ENCODE assay signal across 25 cellular contexts in genomic region chr9:89808801-89809200, GRCh38.
DNase-seq lines count a peak whose midpoint lies in the region; ATAC-seq, FAIRE-seq and TF ChIP-seq lines count a peak whose summit lies in the region.
"Had no signal": no experiment of that assay in that cellular context is flagged by ENCODE, and none has a peak within 500 bp of the region (broad histone marks: within the 10 kb centered on the region; RNA-seq: fewer than 3 reads in every experiment).

No MANE protein-coding gene starts in this region.

- H3K4me2 ChIP-seq in GM12878 (ENCODE audit: control insufficient read depth, insufficient read depth) (no peak overlapping the region), trophoblast cell (ENCODE audit: low read length) (no peak overlapping the region)

- POLR2A ChIA-PET in GM12878 (lab: Charles Lee): no interaction called here

- H2BK120ac ChIP-seq in trophoblast cell (ENCODE audit: insufficient read depth, low read length, poor library complexity): peak overlapping the region; percentile 16

- TF ChIP-seq EP300 in GM12878 (IDR thresholded peaks at IDR 0.05; ENCODE audit: borderline replicate concordance in 1 of 2, control insufficient read depth in 1 of 2, low read depth in 2 of 2, low read length in 2 of 2): no peak

- H3K18ac ChIP-seq in trophoblast cell (ENCODE audit: low read length): peak overlapping the region; percentile 5

- TF ChIP-seq CTCF in GM12878 (IDR thresholded peaks at IDR 0.05 in 2 of 3, conservative IDR thresholded peaks at IDR 0.05 in 1 of 3; ENCODE audit: control insufficient read depth in 2 of 3, extremely low read depth in 1 of 3, insufficient read depth in 1 of 3, low read depth in 3 of 3, low read length in 3 of 3) (no peak), kidney epithelial cell (IDR thresholded peaks at IDR 0.05; ENCODE audit: insufficient read depth, low read length, poor library complexity, severe bottlenecking) (no peak), Peyer's patch (IDR thresholded peaks at IDR 0.05) (no peak)

- peak overlapping the region; percentile 29 for H3K14ac ChIP-seq in trophoblast cell (ENCODE audit: low read length)

- ATAC-seq in GM12878 (no peak), Right ventricle myocardium superior (ENCODE audit: poor library complexity) (no peak)
- ATAC-seq: left lung; naive thymus-derived CD8-positive, alpha-beta T cell; Panc1; stimulated activated naive CD8-positive, alpha-beta T cell treated with anti-CD3 and anti-CD28 coated beads, Interleukin-15, Interleukin-2, amounts not matched to agents 100 U/mL and 50 U/mL, for 24 hours had no signal

- no TSS peak for BruUV-seq in GM12878 (replicated peaks; lab: Mats Ljungman, UMichigan)

- H3K4me1 ChIP-seq in GM12878 (ENCODE audit: control insufficient read depth, insufficient read depth, low read length) (no peaks in the 10 kb centered on the region), trophoblast cell (ENCODE audit: control insufficient read depth in 1 of 2, insufficient read depth in 2 of 2, low read length in 2 of 2) (peaks cover 9 to 25% of the 10 kb centered on the region in 2 experiments), Peyer's patch (no peaks in the 10 kb centered on the region)
- H3K4me1 ChIP-seq: left lung, right lobe of liver had no signal

- intact Hi-C loops in GM12878 (cut with micrococcal nuclease; ENCODE audit: unreplicated experiment): no loop called here
- intact Hi-C loops in Right ventricle myocardium superior (cut with DNase I): no loop called here

- no peaks in the 10 kb centered on the region for H3K36me3 ChIP-seq in GM12878 (ENCODE audit: control insufficient read depth in 2 of 2, insufficient read depth in 2 of 2, low read length in 1 of 2)
- H3K36me3 ChIP-seq in kidney epithelial cell (ENCODE audit: control insufficient read depth, insufficient read depth, low read length): no peaks in the 10 kb centered on the region
- H3K36me3 ChIP-seq in trophoblast cell (ENCODE audit: control insufficient read depth in 1 of 2, insufficient read depth in 2 of 2, low read length in 2 of 2): no peaks in the 10 kb centered on the region
- no peaks in the 10 kb centered on the region for H3K36me3 ChIP-seq in Peyer's patch
- H3K36me3 ChIP-seq: left lung, MG63, right lobe of liver had no signal

- H2BK5ac ChIP-seq in trophoblast cell (ENCODE audit: low read depth, low read length, poor library complexity): no peak overlapping the region

- peak overlapping the region; percentile 20 for H4K91ac ChIP-seq in trophoblast cell (ENCODE audit: low read depth, low read length)

- no peak overlapping the region for H4K12ac ChIP-seq in trophoblast cell (ENCODE audit: low read depth, low read length)

- H3K4ac ChIP-seq in trophoblast cell (ENCODE audit: low read depth, low read length): no peak overlapping the region

- no peak for TF ChIP-seq POLR2A in GM12878 (IDR thresholded peaks at IDR 0.05; ENCODE audit: low read depth, low read length)
- TF ChIP-seq POLR2A in Peyer's patch (IDR thresholded peaks at IDR 0.05): no peak

- H3K23ac ChIP-seq in trophoblast cell (ENCODE audit: low read length): no peak overlapping the region

- DNase-seq in RCC 7860 (ENCODE audit: low spot score): peak; percentile 21
- no peak for DNase-seq in GM12878 (ENCODE audit: low read depth, low spot score)
- DNase-seq in kidney epithelial cell (ENCODE audit: low read depth): peak; percentile 28
- no peak for DNase-seq in trophoblast cell
- DNase-seq in Ammon's horn (ENCODE audit: low spot score): no peak
- DNase-seq in NCI-H1105 (lab: John Stamatoyannopoulos, UW): no peak
- no peak for DNase-seq in Peyer's patch
- DNase-seq in Right ventricle myocardium superior: no peak
- DNase-seq: activated CD4-positive, alpha-beta T cell treated with anti-CD3 and anti-CD28 coated beads for 48 hours; activated gamma-delta T cell treated with Interleukin-2 at 50 U/mL for 16 hours; activated T-cell treated with anti-CD3 and anti-CD28 coated beads, Interleukin-2, amount 50 U/mL, for 24 hours; dorsolateral prefrontal cortex; left lung; MG63; NCI-H1436 treated with DMSO at 0.1 percent for 48 hours; NCI-H2171; NK-92 treated with Interleukin-12 subunit alpha and Interleukin-12 subunit beta, amount 100 ng/mL, for 24 hours; right lobe of liver; stimulated activated CD4-positive, alpha-beta T cell treated with anti-CD3 and anti-CD28 coated beads, Interleukin-15, amount 100 ng/mL, for 24 hours; stimulated activated naive CD8-positive, alpha-beta T cell treated with anti-CD3 and anti-CD28 coated beads, Interleukin-15, Interleukin-2, amounts not matched to agents 100 U/mL and 50 U/mL, for 24 hours; T-helper 2 cell had no signal

- FAIRE-seq in RCC 7860 (lab: Jason Lieb, UNC) (no peak), GM12878 (lab: Jason Lieb, UNC) (no peak)

- H3K27ac ChIP-seq in GM12878 (ENCODE audit: control insufficient read depth, insufficient read depth) (no peak overlapping the region), trophoblast cell (ENCODE audit: low read depth, low read length) (peak overlapping the region; percentile 31), Peyer's patch (no peak overlapping the region)
- H3K27ac ChIP-seq: C4-2B, left lung, right lobe of liver, SK-N-MC had no signal

- H3K9ac ChIP-seq in GM12878 (ENCODE audit: control insufficient read depth, insufficient read depth, low read length) (no peak overlapping the region), trophoblast cell (ENCODE audit: low read length) (no peak overlapping the region)

- RAD21 ChIA-PET in GM12878 (lab: Charles Lee; ENCODE audit: unreplicated experiment): no interaction called here

- H2AK5ac ChIP-seq in trophoblast cell (ENCODE audit: low read length): no peak overlapping the region

- H3K9me3 ChIP-seq in GM12878 (replicated peaks; ENCODE audit: control insufficient read depth, insufficient read depth, low read length) (no peaks in the 10 kb centered on the region), trophoblast cell (ENCODE audit: insufficient read depth, low read depth, low read length) (no peaks in the 10 kb centered on the region), Peyer's patch (no peaks in the 10 kb centered on the region)
- H3K9me3 ChIP-seq: left lung, MG63, right lobe of liver had no signal

- CTCF ChIA-PET in GM12878 (lab: Yijun Ruan, JAX): no interaction called here

- WGBS in GM12878 (ENCODE audit: insufficient coverage, insufficient replicate concordance, low lambda C conversion rate, missing lambda C conversion rate): 64% methylated on average over 12 of the region's 12 CpGs
- no CpG with 5 or more reads among the region's 12 CpGs for whole genome bisulfite sequencing in trophoblast cell (ENCODE audit: extremely low coverage, insufficient coverage, insufficient read length)

- no peaks in the 10 kb centered on the region for H4K20me1 ChIP-seq in GM12878 (ENCODE audit: control insufficient read depth, insufficient read depth)

- peak overlapping the region; percentile 2 for H2BK12ac ChIP-seq in trophoblast cell (ENCODE audit: low read length)

- SMC1A ChIA-PET in GM12878 (lab: Charles Lee; ENCODE audit: uncharacterized antibody, unreplicated experiment): interaction anchor here (1.0 kb wide), 1 partner anchor 11 kb away, joined by 3 read pairs; no protein-coding TSS in a partner anchor

- no peak overlapping the region for H2AFZ ChIP-seq in GM12878 (ENCODE audit: control insufficient read depth, low read depth, low read length)
- no peak overlapping the region for H2AFZ ChIP-seq in trophoblast cell (ENCODE audit: insufficient read depth, low read length, poor library complexity)

- no peak overlapping the region for H3K4me3 ChIP-seq in GM12878
- no peak overlapping the region for H3K4me3 ChIP-seq in kidney epithelial cell (ENCODE audit: low read depth, low read length)
- H3K4me3 ChIP-seq in trophoblast cell (ENCODE audit: low read depth, low read length): no peak overlapping the region
- no peak overlapping the region for H3K4me3 ChIP-seq in Peyer's patch
- H3K4me3 ChIP-seq: dorsolateral prefrontal cortex, left lung, MG63, right lobe of liver, SK-N-MC had no signal

- H3K79me2 ChIP-seq in GM12878 (ENCODE audit: control insufficient read depth, insufficient read depth, low read length) (no peaks in the 10 kb centered on the region), trophoblast cell (ENCODE audit: control insufficient read depth, insufficient read depth, low read length, poor library complexity) (no peaks in the 10 kb centered on the region)

- no peak overlapping the region for H4K8ac ChIP-seq in trophoblast cell (ENCODE audit: low read depth, low read length)

- peaks cover 12% of the 10 kb centered on the region for H3K79me1 ChIP-seq in trophoblast cell (ENCODE audit: low read length)

- TF ChIP-seq RAD21 in GM12878 (IDR thresholded peaks at IDR 0.05; ENCODE audit: insufficient read depth, low read depth, low read length): no peak

- H3K27me3 ChIP-seq in GM12878 (replicated peaks in 1 of 2; ENCODE audit: control insufficient read depth in 2 of 2, insufficient read depth in 2 of 2, low read length in 1 of 2) (no peaks in the 10 kb centered on the region), kidney epithelial cell (ENCODE audit: control insufficient read depth, insufficient read depth, low read length) (no peaks in the 10 kb centered on the region), trophoblast cell (ENCODE audit: insufficient read depth, low read length) (no peaks in the 10 kb centered on the region), Peyer's patch (no peaks in the 10 kb centered on the region)
- H3K27me3 ChIP-seq: dorsolateral prefrontal cortex, left lung, MG63, right lobe of liver had no signal

- in situ Hi-C loops in GM12878 (cut with MboI): no loop called here

TF ChIP-seq in GM12878, 131 proteins besides CTCF, POLR2A, EP300 and RAD21:
- TF ChIP-seq MTA3 (IDR thresholded peaks at IDR 0.05; ENCODE audit: borderline replicate concordance, low read length): no peak
- TF ChIP-seq TCF3 (IDR thresholded peaks at IDR 0.05; ENCODE audit: borderline replicate concordance, insufficient read depth, low read depth, low read length): 0 out of 2 replicates have a peak, but pooled peaks have one; percentile 23
- TF ChIP-seq CREB1 (IDR thresholded peaks at IDR 0.05; ENCODE audit: low read depth): no peak
- TF ChIP-seq BMI1 (IDR thresholded peaks at IDR 0.05; ENCODE audit: borderline replicate concordance): no peak
- no peak for TF ChIP-seq SMARCA5 (IDR thresholded peaks at IDR 0.05)
- TF ChIP-seq HDGF (IDR thresholded peaks at IDR 0.05): no peak
TF ChIP-seq in GM12878: peak in this region for 1.

Comparison
In these comparisons a context has a peak if more than half of its experiments do, and no peak if none do; other contexts are left out.
1. DNase-seq: peak in RCC 7860 (single experiment) and kidney epithelial cell (single experiment); none in GM12878 (single experiment), trophoblast cell (0 of 2), Ammon's horn (single experiment), NCI-H1105 (single experiment), Peyer's patch (0 of 3) and Right ventricle myocardium superior (single experiment).